Comparison of ENCODE assay signal across 15 cellular contexts in the genomic region with DNA sequence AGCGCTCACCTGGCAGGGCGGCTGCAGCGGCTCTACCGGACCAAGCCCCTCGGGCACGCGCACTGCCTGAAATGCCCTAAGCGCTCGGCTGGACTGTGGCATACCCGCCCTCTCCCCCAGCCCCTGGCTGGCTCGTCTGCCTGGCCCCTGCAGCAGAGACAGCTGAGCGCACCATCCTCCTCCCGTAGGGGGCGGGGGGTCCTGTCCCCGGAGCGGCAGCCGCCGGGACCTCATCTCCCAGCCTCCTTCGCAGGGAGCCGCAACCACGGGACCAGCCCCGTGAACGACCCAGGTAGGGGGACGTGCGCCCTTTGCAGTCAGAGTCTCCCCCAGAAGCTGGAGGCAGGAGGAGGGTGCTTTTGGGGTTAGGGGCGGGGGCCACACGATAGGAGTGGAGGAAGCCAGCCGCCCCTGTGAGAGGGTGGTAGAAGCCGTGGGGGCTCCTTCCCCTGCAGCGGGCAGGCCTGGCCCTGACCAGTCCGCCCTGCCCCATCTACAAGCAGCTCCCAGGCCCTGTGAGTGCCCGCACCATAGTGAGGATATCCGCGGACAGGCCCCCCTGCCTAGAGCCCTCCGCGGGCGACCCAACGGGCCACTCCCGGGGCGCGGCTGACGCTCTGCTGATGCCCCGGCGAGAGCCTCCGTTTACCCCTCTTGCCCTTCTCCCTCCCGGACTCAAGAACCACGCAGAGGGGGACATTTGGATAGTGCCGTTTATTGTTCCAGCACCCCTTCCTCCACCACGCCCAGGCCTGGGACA.
"Had no signal": no experiment of that assay in that cellular context is flagged by ENCODE, and none has a peak within 500 bp of the region (broad histone marks: within the 10 kb centered on the region; RNA-seq: fewer than 3 reads in every experiment).

No MANE protein-coding gene starts in this region.

- DNase-seq: activated CD4-positive, alpha-beta T cell treated with anti-CD3 and anti-CD28 coated beads, Interleukin-2, amount 50 U/mL, for 48 hours; activated effector memory CD4-positive, alpha-beta T cell treated with Interleukin-2 at 50 U/mL for 16 hours; activated T-cell treated with anti-CD3 and anti-CD28 coated beads, Interleukin-2, amount 50 U/mL, for 4 hours; amygdala; effector CD4-positive, alpha-beta T cell; esophagus squamous epithelium; kidney glomerular epithelial cell; naive B cell; stimulated activated CD4-positive, alpha-beta T cell treated with anti-CD3 and anti-CD28 coated beads, Interleukin-15, amount 100 ng/mL, for 24 hours; stimulated activated CD4-positive, alpha-beta T cell treated with anti-CD3 and anti-CD28 coated beads, Interleukin-4, amount 100 ng/mL, for 1 hour; stimulated activated naive CD8-positive, alpha-beta T cell treated with anti-CD3 and anti-CD28 coated beads, Interleukin-15, Interleukin-2, amounts not matched to agents 100 U/mL and 50 U/mL, for 24 hours had no signal

- H3K27ac ChIP-seq: coronary artery, esophagus squamous epithelium, right atrium auricular region had no signal

- H3K4me3 ChIP-seq: coronary artery, esophagus squamous epithelium, right atrium auricular region had no signal

- H3K27me3 ChIP-seq: right atrium auricular region, upper lobe of left lung had no signal

- ATAC-seq: activated T-cell treated with anti-CD3 and anti-CD28 coated beads, Interleukin-2, amount 50 U/mL, for 4 hours; stimulated activated naive CD8-positive, alpha-beta T cell treated with anti-CD3 and anti-CD28 coated beads, Interleukin-15, Interleukin-2, amounts not matched to agents 100 U/mL and 50 U/mL, for 24 hours had no signal

- FAIRE-seq: endothelial cell of umbilical vein had no signal

- H3K9me3 ChIP-seq: esophagus squamous epithelium, right atrium auricular region, upper lobe of left lung had no signal
